ENCODE assay signal across 10 cellular contexts in genomic region chr15:51620647-51621046, GRCh38. TPM values are rescaled to one million over a fixed set of nuclear protein-coding genes. Genes with fewer than 3 reads are reported as not detected.
DNase-seq lines count a peak whose midpoint lies in the region; ATAC-seq and TF ChIP-seq lines count a peak whose summit lies in the region.
"Had no signal": no experiment of that assay in that cellular context is flagged by ENCODE, and none has a peak within 500 bp of the region (broad histone marks: within the 10 kb centered on the region; RNA-seq: fewer than 3 reads in every experiment).

No MANE protein-coding gene starts in this region.

- intact Hi-C loops in dorsolateral prefrontal cortex (cut with DNase I): loop anchor here in 1 of 2 donors (5.0 kb wide), 1 partner anchor 107 kb away; no protein-coding TSS in a partner anchor

- no peak for ATAC-seq in HG02970 (IDR thresholded peaks at IDR 0.05; ENCODE audit: low FRiP score, unreplicated experiment)

- DNase-seq in NCI-H510A treated with DMSO at 0.1 percent for 48 hours (lab: John Stamatoyannopoulos, UW): peak; percentile 2
- DNase-seq in NCI-H510A (lab: John Stamatoyannopoulos, UW): no peak
- DNase-seq in NB4 (ENCODE audit: low read depth): peak; percentile 58
- peak in 1 of 10 donors; percentile 6 for DNase-seq in dorsolateral prefrontal cortex
- DNase-seq in smooth muscle cell (lab: John Stamatoyannopoulos, UW; ENCODE audit: unreplicated experiment): no peak
- DNase-seq in NCI-H187 treated with DMSO at 0.1 percent for 48 hours (lab: John Stamatoyannopoulos, UW): no peak
- no peak for DNase-seq in stimulated activated CD4-positive, alpha-beta T cell treated with anti-CD3 and anti-CD28 coated beads, Interleukin-4, amount 100 ng/mL, for 24 hours
- DNase-seq: activated CD4-positive, alpha-beta T cell treated with anti-CD3 and anti-CD28 coated beads, Interleukin-2, amount 50 U/mL, for 1 hour; COR-L47 had no signal

- 72% methylated on average over 4 of the region's 4 CpGs for WGBS in smooth muscle cell (ENCODE audit: low lambda C conversion rate)

- TF ChIP-seq CTCF in NB4 (IDR thresholded peaks at IDR 0.05; ENCODE audit: low read depth, low read length) (no peak), dorsolateral prefrontal cortex (IDR thresholded peaks at IDR 0.05 in 54 of 56, conservative IDR thresholded peaks at IDR 0.05 in 2 of 56; ENCODE audit: low read depth in 1 of 56, partially characterized antibody in 56 of 56) (no peak), smooth muscle cell (IDR thresholded peaks at IDR 0.05; ENCODE audit: borderline replicate concordance, insufficient read depth, poor library complexity, severe bottlenecking) (no peak)

- H3K27me3 ChIP-seq in dorsolateral prefrontal cortex: no peaks in the 10 kb centered on the region
- H3K27me3 ChIP-seq in smooth muscle cell (ENCODE audit: low read depth): no peaks in the 10 kb centered on the region

- peaks cover 13% of the 10 kb centered on the region for H4K20me1 ChIP-seq in smooth muscle cell (ENCODE audit: low read depth)

- peaks cover 12% of the 10 kb centered on the region for H3K4me1 ChIP-seq in smooth muscle cell (ENCODE audit: low read depth)

- peak overlapping the region; percentile 91 for H3K4me3 ChIP-seq in NB4 (ENCODE audit: low read depth, low read length)
- peak overlapping the region in 58 of 59 donors; percentile 17 to 98 (median 86) for H3K4me3 ChIP-seq in dorsolateral prefrontal cortex
- peak overlapping the region; percentile 76 for H3K4me3 ChIP-seq in smooth muscle cell

- H3K36me3 ChIP-seq in smooth muscle cell (ENCODE audit: low read depth): no peaks in the 10 kb centered on the region

- no peaks in the 10 kb centered on the region for H3K9me3 ChIP-seq in smooth muscle cell (replicated peaks; ENCODE audit: low read depth)

- peak overlapping the region; percentile 90 for H3K4me2 ChIP-seq in smooth muscle cell

- TF ChIP-seq POLR2A in NB4 (IDR thresholded peaks at IDR 0.05; ENCODE audit: extremely low read depth, insufficient read length): no peak

- H3K79me2 ChIP-seq in smooth muscle cell (ENCODE audit: low read depth): peaks cover 54% of the 10 kb centered on the region

- H3F3A ChIP-seq in smooth muscle cell (ENCODE audit: low read depth): peaks cover 3% of the 10 kb centered on the region

- H3K27ac ChIP-seq in dorsolateral prefrontal cortex: peak overlapping the region in 15 of 59 donors; percentile 10 to 95 (median 92)
- no peak overlapping the region for H3K27ac ChIP-seq in smooth muscle cell (ENCODE audit: low read depth)

- peak overlapping the region; percentile 95 for H2AFZ ChIP-seq in smooth muscle cell (ENCODE audit: low read depth)

- H3K9ac ChIP-seq in smooth muscle cell (ENCODE audit: low read depth): no peak overlapping the region

RNA-seq across cellular contexts. Expression of gene DMXL2, which starts 1.9 kb away (rescaled TPM):
- total RNA-seq in dorsolateral prefrontal cortex (100 to 1,000 TPM in 44 of 120 experiments, 10 to 100 TPM in 76; 41.3 to 121 (median 94.2) TPM), smooth muscle cell (43.5 and 57.8 TPM in 2 replicates)
- 9.3 and 10.0 TPM in 2 replicates for polyA plus RNA-seq in smooth muscle cell

Comparison
In these comparisons a context has a peak if more than half of its experiments do, and no peak if none do; other contexts are left out.
1. DNase-seq: peak in NCI-H510A treated with DMSO at 0.1 percent for 48 hours (single experiment) and NB4 (single experiment); none in NCI-H510A (single experiment), smooth muscle cell (single experiment), NCI-H187 treated with DMSO at 0.1 percent for 48 hours (single experiment) and stimulated activated CD4-positive, alpha-beta T cell treated with anti-CD3 and anti-CD28 coated beads, Interleukin-4, amount 100 ng/mL, for 24 hours (single experiment).
2. Peak in every context shown above with its lines, with median percentiles within 50 percentile points of each other: H3K4me3 ChIP-seq.